In genomic region chr12:80847575-80847974, GRCh38 we compare ENCODE assay signal across 14 cellular contexts.
DNase-seq lines count a peak whose midpoint lies in the region; TF ChIP-seq lines count a peak whose summit lies in the region.
"Had no signal": no experiment of that assay in that cellular context is flagged by ENCODE, and none has a peak within 500 bp of the region (broad histone marks: within the 10 kb centered on the region; RNA-seq: fewer than 3 reads in every experiment).

No MANE protein-coding gene starts in this region.

- H4K5ac ChIP-seq in mesendoderm (ENCODE audit: low read length): no peak overlapping the region

- no peak overlapping the region for H3K4me3 Mint-ChIP-seq in HFFc6
- H3K4me3 Mint-ChIP-seq: T-helper 17 cell had no signal

- H3K9ac ChIP-seq in mesendoderm (ENCODE audit: low read length): no peak overlapping the region

- no peaks in the 10 kb centered on the region for H3K79me1 ChIP-seq in mesendoderm (ENCODE audit: low read length)

- no peak overlapping the region for H3K4ac ChIP-seq in mesendoderm (ENCODE audit: low read depth, low read length)

- H3K4me1 Mint-ChIP-seq in HFFc6 (ENCODE audit: low read depth): peaks cover 18% of the 10 kb centered on the region
- H3K4me1 Mint-ChIP-seq: T-helper 17 cell had no signal

- no peak overlapping the region for H2BK5ac ChIP-seq in mesendoderm (ENCODE audit: low read length)

- H3K4me2 ChIP-seq in mesendoderm (ENCODE audit: low read length): no peak overlapping the region

- H2BK15ac ChIP-seq in mesendoderm (replicated peaks; ENCODE audit: low read depth): no peak overlapping the region

- no CpG with 5 or more reads among the region's 3 CpGs for WGBS in mesendoderm (ENCODE audit: extremely low coverage, insufficient coverage, low lambda C conversion rate)

- H3K27me3 Mint-ChIP-seq in HFFc6 (ENCODE audit: insufficient read depth): no peaks in the 10 kb centered on the region; the same call in 1 of the 2 replicates
- H3K27me3 Mint-ChIP-seq: T-helper 17 cell had no signal

- no peak for TF ChIP-seq CTCF in HFFc6 (IDR thresholded peaks at IDR 0.05)

- H2AK5ac ChIP-seq in mesendoderm (ENCODE audit: low read length): no peak overlapping the region

- no peak overlapping the region for H2BK120ac ChIP-seq in mesendoderm (ENCODE audit: low read depth, low read length)

- DNase-seq in NCI-H1417 (lab: John Stamatoyannopoulos, UW) (peak in 2 of 3 experiments; percentile 50 to 56), NCI-H1417 treated with DMSO at 0.1 percent for 48 hours (lab: John Stamatoyannopoulos, UW) (no peak), NCI-H146 treated with DMSO at 0.1 percent for 48 hours (lab: John Stamatoyannopoulos, UW; ENCODE audit: unreplicated experiment) (peak; percentile 41), NCI-H748 treated with DMSO at 0.1 percent for 48 hours (lab: John Stamatoyannopoulos, UW) (peak; percentile 29), mesendoderm (peak; percentile 22), HFFc6 (no peak), NCI-H1105 (lab: John Stamatoyannopoulos, UW) (no peak)
- DNase-seq: DMS 273 treated with DMSO at 0.1 percent for 48 hours, NCI-H1694, NCI-H526, PC-3, T-helper 17 cell had no signal

- H3K4me1 ChIP-seq in mesendoderm (ENCODE audit: control insufficient read depth, low read depth, low read length): peaks cover 10% of the 10 kb centered on the region

- H3K36me3 ChIP-seq in mesendoderm (ENCODE audit: control insufficient read depth, insufficient read depth, low read length): no peaks in the 10 kb centered on the region

- no peaks in the 10 kb centered on the region for H3K79me2 ChIP-seq in mesendoderm (ENCODE audit: control insufficient read depth, insufficient read depth, low read length)

- H4K8ac ChIP-seq in mesendoderm (ENCODE audit: low read depth, low read length): no peak overlapping the region

- H3K56ac ChIP-seq in mesendoderm (ENCODE audit: low read length): no peak overlapping the region

- H3K36me3 Mint-ChIP-seq in HFFc6 (ENCODE audit: low read depth): no peaks in the 10 kb centered on the region; the same call in 1 of the 2 replicates

- H3K23ac ChIP-seq in mesendoderm (ENCODE audit: low read length): no peak overlapping the region

- H3K4me3 ChIP-seq in mesendoderm (ENCODE audit: low read length): no peak overlapping the region

- H3K9me3 Mint-ChIP-seq in HFFc6: no peaks in the 10 kb centered on the region

- H3K18ac ChIP-seq in mesendoderm (ENCODE audit: low read length): no peak overlapping the region

- H3K27me3 ChIP-seq in mesendoderm (ENCODE audit: insufficient read depth, low read length, poor library complexity): no peaks in the 10 kb centered on the region

- no peak overlapping the region for H3K27ac Mint-ChIP-seq in HFFc6
- H3K27ac Mint-ChIP-seq: T-helper 17 cell had no signal

- H3K27ac ChIP-seq in mesendoderm (ENCODE audit: low read depth, low read length): no peak overlapping the region
- H3K27ac ChIP-seq: C4-2B, RWPE1 had no signal

Comparison
In these comparisons a context has a peak if more than half of its experiments do, and no peak if none do; other contexts are left out.
1. DNase-seq: peak in NCI-H1417 (2 of 3), NCI-H146 treated with DMSO at 0.1 percent for 48 hours (single experiment), NCI-H748 treated with DMSO at 0.1 percent for 48 hours (single experiment) and mesendoderm (single experiment); none in NCI-H1417 treated with DMSO at 0.1 percent for 48 hours (single experiment), HFFc6 (single experiment) and NCI-H1105 (single experiment).